ENCODE assay signal across 8 cellular contexts in the genomic region with DNA sequence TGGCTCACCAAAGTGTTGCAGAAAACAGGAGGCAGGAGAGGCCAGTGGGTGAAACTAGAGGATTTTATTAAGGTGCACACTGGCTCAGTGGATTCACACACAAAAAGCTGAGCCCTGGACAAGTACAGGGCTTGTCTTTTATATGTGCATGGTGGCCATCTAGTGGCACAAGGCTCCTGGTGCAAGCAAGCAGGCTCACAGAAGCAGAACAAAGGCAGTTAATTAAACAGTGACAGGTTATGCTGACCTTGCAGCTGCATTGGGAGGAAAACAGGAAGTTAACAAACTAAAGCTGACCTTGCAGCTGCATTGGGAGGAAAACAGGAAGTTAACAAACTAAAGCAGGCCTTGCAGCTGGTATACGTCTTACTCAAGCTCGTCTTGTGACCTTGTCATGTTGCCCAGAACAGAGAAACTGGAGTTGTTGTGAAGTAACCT.
DNase-seq lines count a peak whose midpoint lies in the region; ATAC-seq and TF ChIP-seq lines count a peak whose summit lies in the region.

No MANE protein-coding gene starts in this region.

- H3K27me3 Mint-ChIP-seq in CD8-positive, alpha-beta T cell (ENCODE audit: low read depth) = no peaks in the 10 kb centered on the region

- intact Hi-C loops in testis (cut with DNase I; ENCODE audit: low total_unique reads) = loop anchor here (10.0 kb wide), 1 partner anchor 649 kb away; no protein-coding TSS in a partner anchor
- intact Hi-C loops in CD8-positive, alpha-beta T cell (cut with DNase I, micrococcal nuclease) = no loop called here

- POLR2A ChIA-PET in CD8-positive, alpha-beta T cell (lab: Charles Lee) = interaction anchor here (0.6 kb wide), 1 partner anchor 18 kb away, joined by 3 read pairs; no protein-coding TSS in a partner anchor

- peak; percentile 14 for TF ChIP-seq CTCF in cardiac fibroblast (IDR thresholded peaks at IDR 0.05; ENCODE audit: low read depth, low read length)
- peak in 1 of 3 experiments; percentile 46 for TF ChIP-seq CTCF in testis (IDR thresholded peaks at IDR 0.05)
- no peak for TF ChIP-seq CTCF in CD8-positive, alpha-beta T cell (IDR thresholded peaks at IDR 0.05)

- ATAC-seq in CD8-positive, alpha-beta T cell = no peak
- no peak for ATAC-seq in GM18502 (IDR thresholded peaks at IDR 0.05; ENCODE audit: poor library complexity, unreplicated experiment)

- CTCF ChIA-PET in CD8-positive, alpha-beta T cell (lab: Charles Lee) = no interaction called here

- H3K4me3 ChIP-seq in cardiac fibroblast (replicated peaks in 1 of 2; ENCODE audit: low read depth in 2 of 2, low read length in 2 of 2) = no peak overlapping the region
- no peak overlapping the region for H3K4me3 ChIP-seq in testis
- no peak overlapping the region for H3K4me3 ChIP-seq in CD8-positive, alpha-beta T cell (ENCODE audit: low read depth, low read length)

- no peaks in the 10 kb centered on the region for H3K27me3 ChIP-seq in testis
- no peaks in the 10 kb centered on the region for H3K27me3 ChIP-seq in CD8-positive, alpha-beta T cell (ENCODE audit: insufficient read depth, low read length)

- no peaks in the 10 kb centered on the region for H3K36me3 ChIP-seq in testis (ENCODE audit: low read depth, missing control alignments)
- H3K36me3 ChIP-seq in CD8-positive, alpha-beta T cell (ENCODE audit: insufficient read depth, low read length) = no peaks in the 10 kb centered on the region

- H3K9me3 Mint-ChIP-seq in CD8-positive, alpha-beta T cell = peaks cover 14% of the 10 kb centered on the region

- no peaks in the 10 kb centered on the region for H3K9me3 ChIP-seq in testis
- peaks cover 10% of the 10 kb centered on the region for H3K9me3 ChIP-seq in CD8-positive, alpha-beta T cell (ENCODE audit: low read length)

- H3K27ac ChIP-seq in testis = no peak overlapping the region
- H3K27ac ChIP-seq in CD8-positive, alpha-beta T cell (ENCODE audit: low read depth, low read length) = no peak overlapping the region

- no peaks in the 10 kb centered on the region for H3K4me1 ChIP-seq in testis
- H3K4me1 ChIP-seq in CD8-positive, alpha-beta T cell (ENCODE audit: insufficient read depth, low read length) = no peaks in the 10 kb centered on the region

- TF ChIP-seq POLR2A in testis (IDR thresholded peaks at IDR 0.05) = no peak

- 17 to 29% methylated on average over 2 of the region's 2 CpGs for WGBS in testis, 2 donors

- H3K4me1 Mint-ChIP-seq in CD8-positive, alpha-beta T cell (ENCODE audit: low read depth) = no peaks in the 10 kb centered on the region

- DNase-seq in stimulated activated CD4-positive, alpha-beta T cell treated with anti-CD3 and anti-CD28 coated beads, Interleukin-15, amount 100 ng/mL, for 24 hours = peak; percentile 3
- DNase-seq in stimulated activated CD4-positive, alpha-beta T cell treated with anti-CD3 and anti-CD28 coated beads, Interleukin-4, amount 100 ng/mL, for 24 hours = no peak
- DNase-seq in NAMALWA (ENCODE audit: low spot score) (peak; percentile 97), cardiac fibroblast (ENCODE audit: low read depth in 2 of 2) (peak in 1 of 2 donors; percentile 11), testis (peak; percentile 72), mucosa of gallbladder (ENCODE audit: low spot score) (no peak)
- no peak for DNase-seq in CD8-positive, alpha-beta T cell

- H3K36me3 Mint-ChIP-seq in CD8-positive, alpha-beta T cell = peaks cover 4% of the 10 kb centered on the region

- H3K27ac Mint-ChIP-seq in CD8-positive, alpha-beta T cell = no peak overlapping the region

- H3K4me3 Mint-ChIP-seq in CD8-positive, alpha-beta T cell = no peak overlapping the region

Comparison
In these comparisons a context has a peak if more than half of its experiments do, and no peak if none do; other contexts are left out.
1. DNase-seq: peak in stimulated activated CD4-positive, alpha-beta T cell treated with anti-CD3 and anti-CD28 coated beads, Interleukin-15, amount 100 ng/mL, for 24 hours (single experiment), NAMALWA (single experiment) and testis (single experiment); none in stimulated activated CD4-positive, alpha-beta T cell treated with anti-CD3 and anti-CD28 coated beads, Interleukin-4, amount 100 ng/mL, for 24 hours (single experiment), mucosa of gallbladder (single experiment) and CD8-positive, alpha-beta T cell (0 of 7).